Comparison of ENCODE assay signal across 8 cellular contexts in the genomic region with DNA sequence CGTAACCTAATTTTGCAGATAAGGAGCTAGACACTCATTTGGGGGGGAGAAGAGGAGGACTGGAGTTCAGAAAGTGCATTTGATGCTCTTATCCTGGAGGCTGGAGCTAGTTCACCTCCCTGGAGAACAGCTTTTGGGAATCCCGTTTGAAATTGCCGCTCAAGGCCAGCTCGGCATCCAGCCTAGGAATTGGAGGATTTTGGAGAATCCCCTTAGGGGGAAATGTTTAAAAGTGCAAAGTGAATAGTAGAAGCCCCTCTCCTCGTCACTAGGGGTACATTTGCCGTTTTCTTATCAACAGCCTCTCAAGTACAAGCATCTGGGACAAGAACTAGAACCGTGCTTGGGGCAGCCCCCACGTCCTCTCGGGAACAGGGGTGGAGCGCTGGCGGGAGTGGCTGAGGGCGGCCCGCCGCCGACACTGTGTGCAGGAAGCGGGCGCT. TPM values are rescaled to one million over a fixed set of nuclear protein-coding genes. Genes with fewer than 3 reads are reported as not detected.
DNase-seq lines count a peak whose midpoint lies in the region; ATAC-seq, FAIRE-seq and TF ChIP-seq lines count a peak whose summit lies in the region.

No MANE protein-coding gene starts in this region.

- peaks cover 29 to 30% of the 10 kb centered on the region in 2 donors for H3K4me1 ChIP-seq in gastrocnemius medialis

- peak overlapping the region; percentile 87 for H3K4me3 Mint-ChIP-seq in activated naive CD4-positive, alpha-beta T cell treated with anti-CD3 and anti-CD28 coated beads, Interleukin-2, amount 10 ng/mL, durations not matched to agents 7 days and 5 days

- intact Hi-C loops in left cardiac atrium (cut with DNase I), result loop anchor here in 1 of 2 donors (5.0 kb wide), 1 partner anchor 100 kb away; a partner anchor contains a TSS
- intact Hi-C loops in gastrocnemius medialis (cut with DNase I; ENCODE audit: low total_unique reads), result loop anchor here (1.0 to 10.0 kb wide), 3 partner anchors 175 to 1738 kb away; no protein-coding TSS in a partner anchor

- H3K27ac ChIP-seq in gastrocnemius medialis, result peak overlapping the region; percentile 95 to 97 (median 97)

- TF ChIP-seq CTCF in GM12865 (IDR thresholded peaks at IDR 0.05; ENCODE audit: insufficient read depth, low read depth, low read length, missing control alignments) (no peak), gastrocnemius medialis (IDR thresholded peaks at IDR 0.05 in 4 of 5, conservative IDR thresholded peaks at IDR 0.05 in 1 of 5) (no peak), D721Med (IDR thresholded peaks at IDR 0.05; ENCODE audit: insufficient read depth, missing control alignments) (no peak)

- H3K36me3 ChIP-seq in gastrocnemius medialis, result no peaks in the 10 kb centered on the region

- TF ChIP-seq POLR2A in gastrocnemius medialis (IDR thresholded peaks at IDR 0.05), result no peak

- ATAC-seq in GM21825 (IDR thresholded peaks at IDR 0.05; ENCODE audit: unreplicated experiment), result peak; percentile 36
- ATAC-seq in left cardiac atrium, result peak; percentile 75 to 86
- ATAC-seq in gastrocnemius medialis, result no peak

- H3K9me3 Mint-ChIP-seq in activated naive CD4-positive, alpha-beta T cell treated with anti-CD3 and anti-CD28 coated beads, Interleukin-2, amount 10 ng/mL, durations not matched to agents 7 days and 5 days, result no peaks in the 10 kb centered on the region

- peak overlapping the region; percentile 100 for H3K27ac Mint-ChIP-seq in activated naive CD4-positive, alpha-beta T cell treated with anti-CD3 and anti-CD28 coated beads, Interleukin-2, amount 10 ng/mL, durations not matched to agents 7 days and 5 days

- DNase-seq in GM12865 (ENCODE audit: low read depth) (no peak), NCI-H1694 treated with DMSO at 0.1 percent for 48 hours (lab: John Stamatoyannopoulos, UW) (peak; percentile 57), left cardiac atrium (no peak), gastrocnemius medialis (no peak), D721Med (ENCODE audit: insufficient read length, low spot score) (no peak), dermis blood vessel endothelial cell (no peak)
- peak; percentile 75 for DNase-seq in activated naive CD4-positive, alpha-beta T cell treated with anti-CD3 and anti-CD28 coated beads, Interleukin-2, amount 10 ng/mL, durations not matched to agents 7 days and 5 days

- no peaks in the 10 kb centered on the region for H3K27me3 ChIP-seq in gastrocnemius medialis

- CTCF ChIA-PET in activated naive CD4-positive, alpha-beta T cell treated with anti-CD3 and anti-CD28 coated beads, Interleukin-2, amount 10 ng/mL, durations not matched to agents 7 days and 5 days (lab: Charles Lee), result interaction anchor here (0.8 to 1.9 kb wide), 2 partner anchors 29 to 207 kb away, joined by 3 to 4 read pairs; no protein-coding TSS in a partner anchor

- peak overlapping the region; percentile 97 for H3K4me3 ChIP-seq in GM12865 (ENCODE audit: low read depth, low read length)
- H3K4me3 ChIP-seq in gastrocnemius medialis, result peak overlapping the region; percentile 74 to 98 (median 92)

- H3K36me3 Mint-ChIP-seq in activated naive CD4-positive, alpha-beta T cell treated with anti-CD3 and anti-CD28 coated beads, Interleukin-2, amount 10 ng/mL, durations not matched to agents 7 days and 5 days, result peaks cover 15% of the 10 kb centered on the region

- H3K9me3 ChIP-seq in gastrocnemius medialis, result no peaks in the 10 kb centered on the region

- in situ Hi-C loops in gastrocnemius medialis (cut with MboI; ENCODE audit: low sequenced_read_pairs in 4 of 4), result no loop called here

- H3K4me1 Mint-ChIP-seq in activated naive CD4-positive, alpha-beta T cell treated with anti-CD3 and anti-CD28 coated beads, Interleukin-2, amount 10 ng/mL, durations not matched to agents 7 days and 5 days, result peaks cover 36% of the 10 kb centered on the region

- no peaks in the 10 kb centered on the region for H3K27me3 Mint-ChIP-seq in activated naive CD4-positive, alpha-beta T cell treated with anti-CD3 and anti-CD28 coated beads, Interleukin-2, amount 10 ng/mL, durations not matched to agents 7 days and 5 days

- no peak for FAIRE-seq in D721Med (lab: Jason Lieb, UNC)

RNA-seq across cellular contexts. Expression of a gene that starts 1.3 kb away (rescaled TPM):
- total RNA-seq in left cardiac atrium, result 10 to 100 TPM; 29.3 to 30.3 TPM
- 10 to 100 TPM; 25.6 to 40.6 (median 30.5) TPM for total RNA-seq in gastrocnemius medialis
- total RNA-seq in dermis blood vessel endothelial cell, result 106 and 114 TPM in 2 replicates

RNA-seq across cellular contexts. Expression of a gene that starts 6.7 kb away (rescaled TPM):
- 10 to 100 TPM; 10.1 to 28.2 TPM for total RNA-seq in left cardiac atrium
- total RNA-seq in gastrocnemius medialis, result 10 to 100 TPM in 1 of 4 donors, 1 to 10 TPM in 3; 4.4 to 12.5 (median 6.4) TPM
- total RNA-seq in dermis blood vessel endothelial cell, result 11.4 and 11.9 TPM in 2 replicates

Comparison
In these comparisons a context has a peak if more than half of its experiments do, and no peak if none do; other contexts are left out.
1. DNase-seq: peak in NCI-H1694 treated with DMSO at 0.1 percent for 48 hours (single experiment) and activated naive CD4-positive, alpha-beta T cell treated with anti-CD3 and anti-CD28 coated beads, Interleukin-2, amount 10 ng/mL, durations not matched to agents 7 days and 5 days (single experiment); none in GM12865 (single experiment), left cardiac atrium (single experiment), gastrocnemius medialis (0 of 2), D721Med (single experiment) and dermis blood vessel endothelial cell (single experiment).
2. ATAC-seq: peak in GM21825 (single experiment) and left cardiac atrium (2 of 2); none in gastrocnemius medialis (0 of 2).